Comparison of ENCODE assay signal across 14 cellular contexts in the genomic region with DNA sequence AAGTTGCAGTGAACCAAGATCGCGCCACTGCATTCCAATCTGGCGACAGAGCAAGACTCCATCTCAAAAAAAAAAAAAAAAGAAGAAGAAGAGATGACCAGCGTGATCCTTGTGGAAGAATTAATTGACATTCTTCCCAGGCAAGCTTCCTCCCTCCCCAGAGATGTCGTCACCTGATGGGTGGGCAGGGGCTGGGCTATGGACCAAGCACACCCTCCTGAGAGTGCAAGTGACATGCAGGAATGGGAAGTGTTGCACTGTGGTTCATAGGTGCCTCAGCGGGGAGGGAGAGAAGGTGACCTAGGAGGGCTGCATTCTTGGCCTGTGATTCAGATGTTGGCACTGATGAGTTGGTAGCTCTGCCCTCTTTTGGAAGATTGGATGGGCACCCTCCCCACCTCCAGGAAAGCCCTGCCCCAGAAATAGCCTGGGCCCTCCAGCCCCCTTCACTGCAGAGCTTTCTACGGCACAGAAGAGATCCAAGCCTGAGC. TPM values are rescaled to one million over a fixed set of nuclear protein-coding genes. Genes with fewer than 3 reads are reported as not detected.
DNase-seq lines count a peak whose midpoint lies in the region; ATAC-seq and TF ChIP-seq lines count a peak whose summit lies in the region.
"Had no signal": no experiment of that assay in that cellular context is flagged by ENCODE, and none has a peak within 500 bp of the region (broad histone marks: within the 10 kb centered on the region; RNA-seq: fewer than 3 reads in every experiment).

No MANE protein-coding gene starts in this region.

- no peak overlapping the region for H3K18ac ChIP-seq in mesendoderm (ENCODE audit: low read length)

- H3K9me3 ChIP-seq in Panc1 (ENCODE audit: control insufficient read depth, insufficient read depth, low read depth, low read length) (no peaks in the 10 kb centered on the region), fibroblast of lung (ENCODE audit: control insufficient read depth, insufficient read depth, low read depth, low read length) (no peaks in the 10 kb centered on the region)
- H3K9me3 ChIP-seq: BLaER1 treated with 17β-estradiol and CSF1 and Interleukin-3, amounts not matched to agents 10 nM and 100 nM had no signal

- no peaks in the 10 kb centered on the region for H3K79me1 ChIP-seq in mesendoderm (ENCODE audit: low read length)

- intact Hi-C loops in Panc1 (cut with micrococcal nuclease; ENCODE audit: unreplicated experiment) = no loop called here

- H3K56ac ChIP-seq in mesendoderm (ENCODE audit: low read length) = no peak overlapping the region

- H3K79me2 ChIP-seq in fibroblast of lung (ENCODE audit: control insufficient read depth, insufficient read depth, low read length) (no peaks in the 10 kb centered on the region), mesendoderm (ENCODE audit: control insufficient read depth, insufficient read depth, low read length) (no peaks in the 10 kb centered on the region)

- H3K4me3 ChIP-seq in Panc1 (ENCODE audit: low read depth in 2 of 2, low read length in 2 of 2) (no peak overlapping the region), fibroblast of lung (replicated peaks in 1 of 4; ENCODE audit: control extremely low read depth in 1 of 4, insufficient read depth in 1 of 4, low read depth in 3 of 4, low read length in 4 of 4) (no peak overlapping the region), mesendoderm (ENCODE audit: low read length) (no peak overlapping the region)
- H3K4me3 ChIP-seq: BLaER1 treated with 17β-estradiol and CSF1 and Interleukin-3, amounts not matched to agents 10 nM and 100 nM; smooth muscle cell had no signal

- TF ChIP-seq CTCF in Panc1 (IDR thresholded peaks at IDR 0.05) = no peak
- no peak for TF ChIP-seq CTCF in fibroblast of lung (conservative IDR thresholded peaks at IDR 0.05 in 1 of 2, IDR thresholded peaks at IDR 0.05 in 1 of 2; ENCODE audit: low read depth in 1 of 2, low read length in 2 of 2)
- no peak for TF ChIP-seq CTCF in GM10248 (IDR thresholded peaks at IDR 0.05; ENCODE audit: control extremely low read depth, extremely low read depth, low read depth, missing control alignments)

- CTCF ChIA-PET in Panc1 (lab: Charles Lee) = interaction anchor here (0.5 to 1.2 kb wide), 2 partner anchors 49 to 109 kb away, joined by 3 to 4 read pairs; no protein-coding TSS in a partner anchor
- CTCF ChIA-PET in GM10248 (lab: Yijun Ruan, JAX) = interaction anchor here (1.8 to 7.0 kb wide), 2 partner anchors 15 to 27 kb away, joined by 4 to 42 read pairs; no protein-coding TSS in a partner anchor

- POLR2A ChIA-PET in Panc1 (lab: Charles Lee) (interaction anchor here (0.6 to 0.7 kb wide), 2 partner anchors 127 to 403 kb away, joined by 4 to 5 read pairs; no protein-coding TSS in a partner anchor), GM10248 (lab: Yijun Ruan, JAX) (no interaction called here)

- no peak overlapping the region for H2AFZ ChIP-seq in fibroblast of lung (ENCODE audit: low read length)

- H2AK5ac ChIP-seq in mesendoderm (ENCODE audit: low read length) = no peak overlapping the region

- no CpG with 5 or more reads among the region's 7 CpGs for WGBS in mesendoderm (ENCODE audit: extremely low coverage, insufficient coverage, low lambda C conversion rate)

- no TSS peak for BruUV-seq in Panc1 (replicated peaks; lab: Mats Ljungman, UMichigan)

- H3K4me2 ChIP-seq in fibroblast of lung (ENCODE audit: extremely low read depth, insufficient read depth, low read length) = peak overlapping the region; percentile 21
- H3K4me2 ChIP-seq in mesendoderm (ENCODE audit: low read length) = no peak overlapping the region
- H3K4me2 ChIP-seq: BLaER1 treated with 17β-estradiol and CSF1 and Interleukin-3, amounts not matched to agents 10 nM and 100 nM; smooth muscle cell had no signal

- H3K4me1 ChIP-seq in Panc1 (ENCODE audit: control insufficient read depth, insufficient read depth, low read length) (peaks cover 10% of the 10 kb centered on the region), fibroblast of lung (ENCODE audit: control insufficient read depth, extremely low read depth, insufficient read depth, low read length) (peaks cover 2% of the 10 kb centered on the region), mesendoderm (ENCODE audit: control insufficient read depth, low read depth, low read length) (no peaks in the 10 kb centered on the region)

- no peak overlapping the region for H2BK5ac ChIP-seq in mesendoderm (ENCODE audit: low read length)

- no peak overlapping the region for H4K5ac ChIP-seq in mesendoderm (ENCODE audit: low read length)

- H4K20me1 ChIP-seq in fibroblast of lung (ENCODE audit: control insufficient read depth, extremely low read depth, insufficient read depth, low read length) = no peaks in the 10 kb centered on the region
- H4K20me1 ChIP-seq: BLaER1 treated with 17β-estradiol and CSF1 and Interleukin-3, amounts not matched to agents 10 nM and 100 nM had no signal

- H3K36me3 ChIP-seq in Panc1 (ENCODE audit: control insufficient read depth, insufficient read depth, low read length) (no peaks in the 10 kb centered on the region), fibroblast of lung (ENCODE audit: control insufficient read depth, insufficient read depth, low read length) (no peaks in the 10 kb centered on the region), mesendoderm (ENCODE audit: control insufficient read depth, insufficient read depth, low read length) (no peaks in the 10 kb centered on the region)

- no peak overlapping the region; the same call in 1 of the 2 replicates for H3K27ac ChIP-seq in Panc1 (ENCODE audit: low read length)
- H3K27ac ChIP-seq in fibroblast of lung (ENCODE audit: insufficient read depth, low read length) = no peak overlapping the region
- H3K27ac ChIP-seq in mesendoderm (ENCODE audit: low read depth, low read length) = no peak overlapping the region
- H3K27ac ChIP-seq: BLaER1 treated with 17β-estradiol and CSF1 and Interleukin-3, amounts not matched to agents 10 nM and 100 nM had no signal

- DNase-seq in ELR (ENCODE audit: low read depth) (peak; percentile 61), Panc1 (ENCODE audit: low read depth, low spot score) (peak; percentile 51), fibroblast of lung (ENCODE audit: low read depth in 2 of 2) (peak; percentile 56 to 58), mesendoderm (peak; percentile 78), GM10248 (ENCODE audit: extremely low spot score) (no peak), middle frontal gyrus (ENCODE audit: extremely low spot score, low spot score) (no peak)
- DNase-seq: NCI-H2081, OCI-M1 had no signal

- H2BK120ac ChIP-seq in mesendoderm (ENCODE audit: low read depth, low read length) = no peak overlapping the region

- no peak overlapping the region for H2BK15ac ChIP-seq in mesendoderm (replicated peaks; ENCODE audit: low read depth)

- no peak overlapping the region for H3K4ac ChIP-seq in mesendoderm (ENCODE audit: low read depth, low read length)

- H3K23ac ChIP-seq in mesendoderm (ENCODE audit: low read length) = no peak overlapping the region

- ATAC-seq in Panc1 (peak; percentile 71), HG02678 (IDR thresholded peaks at IDR 0.05; ENCODE audit: unreplicated experiment) (no peak)
- no peak for ATAC-seq in activated CD4-positive, CD25-positive, alpha-beta regulatory T cell treated with anti-CD3 and anti-CD28 coated beads, Interleukin-2, amount 50 U/mL, for 24 hours
- ATAC-seq: naive thymus-derived CD8-positive, alpha-beta T cell had no signal

- H3K27me3 ChIP-seq in Panc1 (ENCODE audit: control insufficient read depth, insufficient read depth, low read length) (no peaks in the 10 kb centered on the region), fibroblast of lung (ENCODE audit: control insufficient read depth, insufficient read depth, low read length) (no peaks in the 10 kb centered on the region), mesendoderm (ENCODE audit: insufficient read depth, low read length, poor library complexity) (no peaks in the 10 kb centered on the region)
- H3K27me3 ChIP-seq: BLaER1 treated with 17β-estradiol and CSF1 and Interleukin-3, amounts not matched to agents 10 nM and 100 nM had no signal

- H4K8ac ChIP-seq in mesendoderm (ENCODE audit: low read depth, low read length) = no peak overlapping the region

- H3K9ac ChIP-seq in fibroblast of lung (ENCODE audit: insufficient read depth, low read length) (no peak overlapping the region), mesendoderm (ENCODE audit: low read length) (no peak overlapping the region)
- H3K9ac ChIP-seq: BLaER1 treated with 17β-estradiol and CSF1 and Interleukin-3, amounts not matched to agents 10 nM and 100 nM had no signal

- in situ Hi-C loops in Panc1 (cut with HindIII; ENCODE audit: low pct_unique_long_range_greater_than_20kb, low sequenced_read_pairs) = no loop called here

RNA-seq across cellular contexts. Expression of a gene that starts 37.8 kb away (rescaled TPM):
- total RNA-seq in Panc1 (2021; ENCODE audit: unreplicated experiment) (35.5 TPM), fibroblast of lung (12.6 and 13.9 TPM in 2 replicates)
- polyA plus RNA-seq in Panc1 (2012; ENCODE audit: insufficient read length) = 18.2 TPM
- polyA plus RNA-seq in fibroblast of lung = 14.0 and 17.4 TPM in 2 replicates
- 10.0 and 11.4 TPM in 2 replicates for polyA plus RNA-seq in fibroblast of lung (2012)
- 24.3 and 29.6 TPM in 2 replicates for polyA minus RNA-seq in fibroblast of lung (ENCODE audit: low replicate concordance)
- polyA plus RNA-seq in mesendoderm (2013, experiment 1 of 2) = 18.5 TPM
- 19.3 TPM for polyA plus RNA-seq in mesendoderm (2013, experiment 2 of 2)

RNA-seq across cellular contexts. Expression of a gene that starts 54.3 kb away (rescaled TPM):
- total RNA-seq in Panc1 (2021; ENCODE audit: unreplicated experiment) (12.9 TPM), fibroblast of lung (1.0 and 1.2 TPM in 2 replicates)
- polyA plus RNA-seq in Panc1 (2012; ENCODE audit: insufficient read length) = 11.4 TPM
- 0.87 and 1.1 TPM in 2 replicates for polyA plus RNA-seq in fibroblast of lung
- 4.7 and 8.0 TPM in 2 replicates for polyA plus RNA-seq in fibroblast of lung (2012)
- polyA minus RNA-seq in fibroblast of lung (ENCODE audit: low replicate concordance) = 3.7 and 4.6 TPM in 2 replicates
- 41.7 TPM for polyA plus RNA-seq in mesendoderm (2013, experiment 1 of 2)
- 44.6 TPM for polyA plus RNA-seq in mesendoderm (2013, experiment 2 of 2)
- polyA plus RNA-seq: IgD-negative memory B cell had no signal

Comparison
In these comparisons a context has a peak if more than half of its experiments do, and no peak if none do; other contexts are left out.
1. DNase-seq: peak in ELR (single experiment), Panc1 (single experiment), fibroblast of lung (2 of 2) and mesendoderm (single experiment); none in GM10248 (single experiment) and middle frontal gyrus (single experiment).